ENCODE assay signal across 18 cellular contexts in genomic region chrX:14883826-14884225, GRCh38. TPM values are rescaled to one million over a fixed set of nuclear protein-coding genes. Genes with fewer than 3 reads are reported as not detected.
DNase-seq lines count a peak whose midpoint lies in the region; ATAC-seq lines count a peak whose summit lies in the region.
"Had no signal": no experiment of that assay in that cellular context is flagged by ENCODE, and none has a peak within 500 bp of the region (broad histone marks: within the 10 kb centered on the region; RNA-seq: fewer than 3 reads in every experiment).

No MANE protein-coding gene starts in this region.

- intact Hi-C loops in activated CD4-positive, alpha-beta T cell treated with anti-CD3 and anti-CD28 coated beads for 36 hours (cut with DNase I, micrococcal nuclease), result loop anchor here (5.0 kb wide), 3 partner anchors 87 to 318 kb away; no protein-coding TSS in a partner anchor

- H3K4me3 Mint-ChIP-seq in activated CD4-positive, alpha-beta T cell treated with anti-CD3 and anti-CD28 coated beads for 36 hours, result peak overlapping the region; percentile 35
- no peak overlapping the region for H3K4me3 Mint-ChIP-seq in activated CD4-positive, alpha-beta T cell treated with anti-CD3 and anti-CD28 coated beads, Interleukin-2, amount 10 ng/mL, durations not matched to agents 7 days and 5 days
- H3K4me3 Mint-ChIP-seq in activated naive CD4-positive, alpha-beta T cell treated with anti-CD3 and anti-CD28 coated beads, Interleukin-2, amount 50 U/mL, for 24 hours, result peak overlapping the region; percentile 51
- no peak overlapping the region for H3K4me3 Mint-ChIP-seq in activated naive CD8-positive, alpha-beta T cell treated with anti-CD3 and anti-CD28 coated beads, Interleukin-2, amount 50 U/mL, for 24 hours
- H3K4me3 Mint-ChIP-seq: CD14-positive monocyte had no signal

- peaks cover 48% of the 10 kb centered on the region for H3K4me1 Mint-ChIP-seq in activated CD4-positive, alpha-beta T cell treated with anti-CD3 and anti-CD28 coated beads for 36 hours
- peaks cover 6% of the 10 kb centered on the region for H3K4me1 Mint-ChIP-seq in activated CD4-positive, alpha-beta T cell treated with anti-CD3 and anti-CD28 coated beads, Interleukin-2, amount 10 ng/mL, durations not matched to agents 7 days and 5 days
- peaks cover 36% of the 10 kb centered on the region for H3K4me1 Mint-ChIP-seq in activated naive CD4-positive, alpha-beta T cell treated with anti-CD3 and anti-CD28 coated beads, Interleukin-2, amount 50 U/mL, for 24 hours
- H3K4me1 Mint-ChIP-seq in activated naive CD8-positive, alpha-beta T cell treated with anti-CD3 and anti-CD28 coated beads, Interleukin-2, amount 50 U/mL, for 24 hours, result peaks cover 35% of the 10 kb centered on the region

- no peaks in the 10 kb centered on the region for H3K9me3 Mint-ChIP-seq in activated CD4-positive, alpha-beta T cell treated with anti-CD3 and anti-CD28 coated beads for 36 hours (ENCODE audit: low read depth)
- no peaks in the 10 kb centered on the region for H3K9me3 Mint-ChIP-seq in activated CD4-positive, alpha-beta T cell treated with anti-CD3 and anti-CD28 coated beads, Interleukin-2, amount 10 ng/mL, durations not matched to agents 7 days and 5 days
- no peaks in the 10 kb centered on the region for H3K9me3 Mint-ChIP-seq in activated naive CD4-positive, alpha-beta T cell treated with anti-CD3 and anti-CD28 coated beads, Interleukin-2, amount 50 U/mL, for 24 hours
- H3K9me3 Mint-ChIP-seq in activated naive CD8-positive, alpha-beta T cell treated with anti-CD3 and anti-CD28 coated beads, Interleukin-2, amount 50 U/mL, for 24 hours, result no peaks in the 10 kb centered on the region
- H3K9me3 Mint-ChIP-seq: CD14-positive monocyte had no signal

- CTCF ChIA-PET in activated CD4-positive, alpha-beta T cell treated with anti-CD3 and anti-CD28 coated beads for 36 hours (lab: Charles Lee), result no interaction called here
- CTCF ChIA-PET in activated CD4-positive, alpha-beta T cell treated with anti-CD3 and anti-CD28 coated beads, Interleukin-2, amount 10 ng/mL, durations not matched to agents 7 days and 5 days (lab: Charles Lee), result no interaction called here

- peaks cover 3% of the 10 kb centered on the region for H3K36me3 Mint-ChIP-seq in activated CD4-positive, alpha-beta T cell treated with anti-CD3 and anti-CD28 coated beads for 36 hours (ENCODE audit: low read depth)
- peaks cover 4% of the 10 kb centered on the region for H3K36me3 Mint-ChIP-seq in activated CD4-positive, alpha-beta T cell treated with anti-CD3 and anti-CD28 coated beads, Interleukin-2, amount 10 ng/mL, durations not matched to agents 7 days and 5 days (ENCODE audit: low read depth)
- peaks cover 4% of the 10 kb centered on the region for H3K36me3 Mint-ChIP-seq in activated naive CD4-positive, alpha-beta T cell treated with anti-CD3 and anti-CD28 coated beads, Interleukin-2, amount 50 U/mL, for 24 hours
- peaks cover 4% of the 10 kb centered on the region for H3K36me3 Mint-ChIP-seq in activated naive CD8-positive, alpha-beta T cell treated with anti-CD3 and anti-CD28 coated beads, Interleukin-2, amount 50 U/mL, for 24 hours (ENCODE audit: low read depth)

- no peak for DNase-seq in activated CD4-positive, alpha-beta T cell treated with anti-CD3 and anti-CD28 coated beads for 36 hours
- no peak for DNase-seq in activated CD4-positive, alpha-beta T cell treated with anti-CD3 and anti-CD28 coated beads, Interleukin-2, amount 10 ng/mL, durations not matched to agents 7 days and 5 days
- no peak for DNase-seq in activated naive CD4-positive, alpha-beta T cell (lab: John Stamatoyannopoulos, UW)
- DNase-seq in activated naive CD8-positive, alpha-beta T cell treated with anti-CD3 and anti-CD28 coated beads, Interleukin-2, amount 50 U/mL, for 24 hours, result no peak
- DNase-seq: DMS79 treated with DMSO at 0.1 percent for 48 hours, KG1, NCI-H1417, NCI-H187, NCI-H2227 treated with DMSO at 0.1 percent for 48 hours, NCI-H510A treated with DMSO at 0.1 percent for 48 hours, NCI-H774, OCI-M1, Right ventricle myocardium superior had no signal

- POLR2A ChIA-PET in activated CD4-positive, alpha-beta T cell treated with anti-CD3 and anti-CD28 coated beads for 36 hours (lab: Charles Lee), result no interaction called here
- POLR2A ChIA-PET in activated CD4-positive, alpha-beta T cell treated with anti-CD3 and anti-CD28 coated beads, Interleukin-2, amount 10 ng/mL, durations not matched to agents 7 days and 5 days (lab: Charles Lee), result no interaction called here

- ATAC-seq in activated CD4-positive, alpha-beta T cell treated with anti-CD3 and anti-CD28 coated beads for 36 hours, result peak; percentile 57
- ATAC-seq in activated naive CD8-positive, alpha-beta T cell treated with anti-CD3 and anti-CD28 coated beads, Interleukin-2, amount 50 U/mL, for 24 hours, result no peak
- ATAC-seq in GM19035 (IDR thresholded peaks at IDR 0.05; ENCODE audit: unreplicated experiment), result no peak
- ATAC-seq in HG03095 (IDR thresholded peaks at IDR 0.05; ENCODE audit: unreplicated experiment), result no peak
- ATAC-seq in HG03045 (IDR thresholded peaks at IDR 0.05; ENCODE audit: unreplicated experiment), result no peak

- no peaks in the 10 kb centered on the region for H3K27me3 Mint-ChIP-seq in activated CD4-positive, alpha-beta T cell treated with anti-CD3 and anti-CD28 coated beads for 36 hours
- no peaks in the 10 kb centered on the region for H3K27me3 Mint-ChIP-seq in activated CD4-positive, alpha-beta T cell treated with anti-CD3 and anti-CD28 coated beads, Interleukin-2, amount 10 ng/mL, durations not matched to agents 7 days and 5 days
- no peaks in the 10 kb centered on the region for H3K27me3 Mint-ChIP-seq in activated naive CD4-positive, alpha-beta T cell treated with anti-CD3 and anti-CD28 coated beads, Interleukin-2, amount 50 U/mL, for 24 hours
- H3K27me3 Mint-ChIP-seq in activated naive CD8-positive, alpha-beta T cell treated with anti-CD3 and anti-CD28 coated beads, Interleukin-2, amount 50 U/mL, for 24 hours, result no peaks in the 10 kb centered on the region

- peak overlapping the region; percentile 93 for H3K27ac Mint-ChIP-seq in activated CD4-positive, alpha-beta T cell treated with anti-CD3 and anti-CD28 coated beads for 36 hours
- H3K27ac Mint-ChIP-seq in activated CD4-positive, alpha-beta T cell treated with anti-CD3 and anti-CD28 coated beads, Interleukin-2, amount 10 ng/mL, durations not matched to agents 7 days and 5 days, result no peak overlapping the region
- peak overlapping the region; percentile 94 for H3K27ac Mint-ChIP-seq in activated naive CD4-positive, alpha-beta T cell treated with anti-CD3 and anti-CD28 coated beads, Interleukin-2, amount 50 U/mL, for 24 hours
- H3K27ac Mint-ChIP-seq in activated naive CD8-positive, alpha-beta T cell treated with anti-CD3 and anti-CD28 coated beads, Interleukin-2, amount 50 U/mL, for 24 hours, result peak overlapping the region; percentile 82

RNA-seq across cellular contexts. Expression of gene MOSPD2, which starts 10.6 kb away (rescaled TPM):
- total RNA-seq in activated CD4-positive, alpha-beta T cell treated with anti-CD3 and anti-CD28 coated beads for 36 hours, result 10 to 100 TPM; 18.9 to 24.5 TPM
- total RNA-seq in activated CD4-positive, alpha-beta T cell treated with anti-CD3 and anti-CD28 coated beads, Interleukin-2, amount 10 ng/mL, durations not matched to agents 7 days and 5 days, result 10 to 100 TPM; 14.6 to 16.5 TPM

RNA-seq across cellular contexts. Expression of gene FANCB, which starts 11.0 kb away (rescaled TPM):
- total RNA-seq in activated CD4-positive, alpha-beta T cell treated with anti-CD3 and anti-CD28 coated beads for 36 hours, result 10 to 100 TPM; 14.7 to 15.4 TPM
- 10 to 100 TPM; 10.9 to 14.7 TPM for total RNA-seq in activated CD4-positive, alpha-beta T cell treated with anti-CD3 and anti-CD28 coated beads, Interleukin-2, amount 10 ng/mL, durations not matched to agents 7 days and 5 days

Comparison
In these comparisons a context has a peak if more than half of its experiments do, and no peak if none do; other contexts are left out.
1. H3K4me3 Mint-ChIP-seq: peak in activated CD4-positive, alpha-beta T cell treated with anti-CD3 and anti-CD28 coated beads for 36 hours (single experiment) and activated naive CD4-positive, alpha-beta T cell treated with anti-CD3 and anti-CD28 coated beads, Interleukin-2, amount 50 U/mL, for 24 hours (single experiment); none in activated CD4-positive, alpha-beta T cell treated with anti-CD3 and anti-CD28 coated beads, Interleukin-2, amount 10 ng/mL, durations not matched to agents 7 days and 5 days (single experiment) and activated naive CD8-positive, alpha-beta T cell treated with anti-CD3 and anti-CD28 coated beads, Interleukin-2, amount 50 U/mL, for 24 hours (single experiment).